Comparison of ENCODE assay signal across 15 cellular contexts in the genomic region with DNA sequence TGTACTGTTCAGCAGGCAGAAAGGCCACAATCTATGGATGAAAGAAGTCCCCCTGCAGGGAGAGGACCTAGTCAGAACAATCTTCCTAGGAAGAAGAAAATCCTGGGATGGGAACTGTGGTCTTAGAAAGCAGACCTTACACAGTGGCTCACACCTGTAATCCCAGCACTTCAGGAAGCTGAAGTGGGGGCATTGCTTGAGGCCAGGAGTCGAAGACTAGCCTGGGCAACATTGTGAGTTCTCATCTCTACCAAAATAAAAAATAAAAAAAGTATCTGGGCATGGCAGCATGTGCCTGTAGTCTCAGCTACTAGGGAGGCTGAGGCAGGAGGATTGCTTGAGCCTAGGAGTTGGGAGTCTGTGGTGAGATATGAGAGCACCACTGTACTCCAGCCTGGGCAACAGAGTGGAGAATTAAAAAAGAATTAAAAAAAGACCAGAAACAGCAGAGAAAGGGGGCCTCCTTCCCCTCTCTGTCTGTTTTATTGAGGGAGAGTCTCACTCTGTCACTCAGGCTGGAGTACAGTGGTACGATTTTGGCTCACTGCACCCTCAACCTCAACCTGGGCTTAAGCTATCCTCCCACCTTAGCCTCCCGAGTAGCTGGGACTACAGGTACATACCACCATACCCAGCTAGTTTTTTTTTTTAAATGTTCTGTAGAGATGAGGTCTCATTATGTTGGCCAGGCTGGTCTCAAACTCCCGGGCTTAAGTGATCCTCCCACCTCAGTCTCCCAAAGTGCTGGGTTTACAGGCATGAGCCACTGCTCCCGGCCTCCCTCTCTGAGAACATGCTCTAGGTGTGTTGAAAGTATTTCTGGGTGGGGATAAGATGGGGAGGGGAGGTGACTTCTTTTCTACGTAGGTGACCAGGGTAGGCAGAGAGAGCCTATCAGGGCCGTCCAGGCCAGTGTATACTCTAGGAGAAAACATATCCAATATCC.
"Had no signal": no experiment of that assay in that cellular context is flagged by ENCODE, and none has a peak within 500 bp of the region (broad histone marks: within the 10 kb centered on the region; RNA-seq: fewer than 3 reads in every experiment).

No MANE protein-coding gene starts in this region.

- H3K27ac Mint-ChIP-seq: activated CD4-positive, alpha-beta T cell treated with anti-CD3 and anti-CD28 coated beads, Interleukin-2, amount 10 ng/mL, durations not matched to agents 24 days and 14 days; activated T-helper 2 cell treated with anti-CD3 and anti-CD28 coated beads, Interferon-gamma antibody, Interleukin-2, Interleukin-4, amounts not matched to agents 10 μg/mL and 5 μg/mL and 100 μg/mL, durations not matched to agents 14 hours and 24 hours and 36 hours; memory B cell; nephron had no signal

- H3K4me1 Mint-ChIP-seq: memory B cell had no signal

- H3K9me3 ChIP-seq: left lung, psoas muscle, SJSA1 had no signal

- H3K36me3 ChIP-seq: left lung had no signal

- H3K9me3 Mint-ChIP-seq: activated CD4-positive, alpha-beta T cell treated with anti-CD3 and anti-CD28 coated beads, Interleukin-2, amount 10 ng/mL, durations not matched to agents 24 days and 14 days; activated T-helper 2 cell treated with anti-CD3 and anti-CD28 coated beads, Interferon-gamma antibody, Interleukin-2, Interleukin-4, amounts not matched to agents 10 μg/mL and 5 μg/mL and 100 μg/mL, durations not matched to agents 14 hours and 24 hours and 36 hours; memory B cell; nephron; stimulated activated effector memory CD8-positive, alpha-beta T cell treated with anti-CD3 and anti-CD28 coated beads, Interleukin-12 subunit alpha, Interleukin-12 subunit beta, amount 100 ng/mL, for 72 hours had no signal

- DNase-seq: activated CD4-positive, alpha-beta T cell treated with anti-CD3 and anti-CD28 coated beads, Interleukin-2, amount 10 ng/mL, durations not matched to agents 24 days and 14 days; activated CD4-positive, CD25-positive, alpha-beta regulatory T cell; activated naive CD4-positive, alpha-beta T cell treated with anti-CD3 and anti-CD28 coated beads, Interleukin-2, amount 50 U/mL, for 16 hours; activated T-cell treated with anti-CD3 and anti-CD28 coated beads, Interleukin-2, amount 50 U/mL, for 1 hour; dermis blood vessel endothelial cell; psoas muscle; stimulated activated CD4-positive, alpha-beta T cell treated with anti-CD3 and anti-CD28 coated beads, Interleukin-12 subunit alpha, Interleukin-12 subunit beta, amount 100 ng/mL, for 4 hours; SW 1271 had no signal

- H3K4me3 Mint-ChIP-seq: activated CD4-positive, alpha-beta T cell treated with anti-CD3 and anti-CD28 coated beads, Interleukin-2, amount 10 ng/mL, durations not matched to agents 24 days and 14 days; memory B cell; nephron; stimulated activated effector memory CD8-positive, alpha-beta T cell treated with anti-CD3 and anti-CD28 coated beads, Interleukin-12 subunit alpha, Interleukin-12 subunit beta, amount 100 ng/mL, for 72 hours had no signal

- H3K27me3 ChIP-seq: hepatocyte, left lung had no signal

- H3K4me2 ChIP-seq: hepatocyte had no signal

- H3K4me3 ChIP-seq: hepatocyte, left lung, psoas muscle, SJSA1 had no signal

- ATAC-seq: left lung; psoas muscle; stimulated activated effector memory CD8-positive, alpha-beta T cell treated with anti-CD3 and anti-CD28 coated beads, Interleukin-12 subunit alpha, Interleukin-12 subunit beta, amount 100 ng/mL, for 72 hours had no signal

- H2AFZ ChIP-seq: hepatocyte had no signal

- H3K36me3 Mint-ChIP-seq: memory B cell had no signal

- H3K27ac ChIP-seq: hepatocyte, left lung, psoas muscle had no signal
